Comparison of ENCODE assay signal across 8 cellular contexts in the genomic region with DNA sequence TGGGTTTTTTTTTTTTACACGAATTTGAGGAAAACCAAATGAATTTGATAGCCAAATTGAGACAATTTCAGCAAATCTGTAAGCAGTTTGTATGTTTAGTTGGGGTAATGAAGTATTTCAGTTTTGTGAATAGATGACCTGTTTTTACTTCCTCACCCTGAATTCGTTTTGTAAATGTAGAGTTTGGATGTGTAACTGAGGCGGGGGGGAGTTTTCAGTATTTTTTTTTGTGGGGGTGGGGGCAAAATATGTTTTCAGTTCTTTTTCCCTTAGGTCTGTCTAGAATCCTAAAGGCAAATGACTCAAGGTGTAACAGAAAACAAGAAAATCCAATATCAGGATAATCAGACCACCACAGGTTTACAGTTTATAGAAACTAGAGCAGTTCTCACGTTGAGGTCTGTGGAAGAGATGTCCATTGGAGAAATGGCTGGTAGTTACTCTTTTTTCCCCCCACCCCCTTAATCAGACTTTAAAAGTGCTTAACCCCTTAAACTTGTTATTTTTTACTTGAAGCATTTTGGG. TPM values are rescaled to one million over a fixed set of nuclear protein-coding genes. Genes with fewer than 3 reads are reported as not detected.
A peak's percentile ranks its signal among the peaks of the same experiment; 100 is the strongest.
DNase-seq lines count a peak whose midpoint lies in the region; ATAC-seq and TF ChIP-seq lines count a peak whose summit lies in the region.

No MANE protein-coding gene starts in this region.

- no peaks in the 10 kb centered on the region for H3K9me2 ChIP-seq in DOHH2 (replicated peaks; ENCODE audit: control insufficient read depth, low read length)

- peaks cover 30 to 56% (median 39%) of the 10 kb centered on the region in 3 donors for H3K4me1 Mint-ChIP-seq in T-cell

- H3K36me3 ChIP-seq in DOHH2 (ENCODE audit: control insufficient read depth, low read length) (peaks cover 77% of the 10 kb centered on the region), NT2/D1 (ENCODE audit: insufficient read depth, insufficient read length, low read length) (peaks cover 64% of the 10 kb centered on the region), parathyroid adenoma (ENCODE audit: control insufficient read depth, insufficient read depth, low read length) (peaks cover 42% of the 10 kb centered on the region)

- H3K4me1 ChIP-seq in DOHH2 (ENCODE audit: control insufficient read depth, low read length) (peaks cover 60% of the 10 kb centered on the region), NT2/D1 (ENCODE audit: insufficient read depth, insufficient read length) (no peaks in the 10 kb centered on the region), parathyroid adenoma (peaks cover 11% of the 10 kb centered on the region)

- H3K27me3 Mint-ChIP-seq in T-cell, result no peaks in the 10 kb centered on the region

- H3K27me3 ChIP-seq in DOHH2 (ENCODE audit: control insufficient read depth, low read length) (no peaks in the 10 kb centered on the region), NT2/D1 (ENCODE audit: insufficient read depth, insufficient read length) (no peaks in the 10 kb centered on the region), parathyroid adenoma (ENCODE audit: control insufficient read depth, insufficient read depth, low read length) (no peaks in the 10 kb centered on the region)

- H3K36me3 Mint-ChIP-seq in T-cell, result peaks cover 26% of the 10 kb centered on the region

- H3K4me3 ChIP-seq in DOHH2 (ENCODE audit: low read length) (peak overlapping the region; percentile 85), NT2/D1 (ENCODE audit: insufficient read length, low read depth) (peak overlapping the region; percentile 95), epithelial cell of esophagus (ENCODE audit: low read length) (peak overlapping the region; percentile 98), parathyroid adenoma (ENCODE audit: low read depth, low read length) (peak overlapping the region; percentile 100)

- no peak overlapping the region for H2AFZ ChIP-seq in parathyroid adenoma

- H3K9ac ChIP-seq in NT2/D1 (ENCODE audit: insufficient read length, low read depth) (peak overlapping the region; percentile 95), parathyroid adenoma (peak overlapping the region; percentile 99)

- peaks cover 48% of the 10 kb centered on the region for H4K20me1 ChIP-seq in DOHH2 (ENCODE audit: control insufficient read depth, insufficient read depth, low read depth, low read length)

- TF ChIP-seq CTCF in DOHH2 (IDR thresholded peaks at IDR 0.05; ENCODE audit: low read depth, low read length, poor library complexity, severe bottlenecking) (no peak), epithelial cell of esophagus (IDR thresholded peaks at IDR 0.05; ENCODE audit: insufficient read depth, low read depth, low read length, missing control alignments) (no peak), parathyroid adenoma (IDR thresholded peaks at IDR 0.05) (no peak)

- CTCF ChIA-PET in T-cell (lab: Charles Lee), result interaction anchor here (1.0 to 5.3 kb wide), 5 partner anchors 8 to 85 kb away, joined by 3 to 29 read pairs (median 13); no protein-coding TSS in a partner anchor

- H3K4me3 Mint-ChIP-seq in T-cell, result no peak overlapping the region

- H3K9me3 Mint-ChIP-seq in T-cell, result no peaks in the 10 kb centered on the region

- ATAC-seq in HG03095 (IDR thresholded peaks at IDR 0.05; ENCODE audit: unreplicated experiment) (no peak), T-cell (replicated peaks in 1 of 4) (no peak), GM19351 (IDR thresholded peaks at IDR 0.05; ENCODE audit: unreplicated experiment) (no peak)

- H3K9me3 ChIP-seq in DOHH2 (ENCODE audit: control insufficient read depth, insufficient read depth, low read length) (no peaks in the 10 kb centered on the region), NT2/D1 (ENCODE audit: insufficient read depth, low read length) (no peaks in the 10 kb centered on the region), parathyroid adenoma (ENCODE audit: control insufficient read depth, low read length) (no peaks in the 10 kb centered on the region)

- H3K27ac ChIP-seq in DOHH2 (ENCODE audit: low read depth, low read length) (peak overlapping the region; percentile 99), parathyroid adenoma (peak overlapping the region; percentile 100)

- no peak overlapping the region for H3K27ac Mint-ChIP-seq in T-cell

- DNase-seq in NT2/D1 (ENCODE audit: low read depth, low spot score) (no peak), epithelial cell of esophagus (ENCODE audit: low read depth) (no peak), DMS79 treated with DMSO at 0.1 percent for 48 hours (lab: John Stamatoyannopoulos, UW) (no peak), T-cell (no peak)

- peak overlapping the region; percentile 92 for H3K4me2 ChIP-seq in DOHH2 (ENCODE audit: low read length)
- peak overlapping the region; percentile 95 for H3K4me2 ChIP-seq in parathyroid adenoma (ENCODE audit: low read length)

- POLR2A ChIA-PET in T-cell (lab: Charles Lee), result interaction anchor here (0.6 to 7.8 kb wide), 14 partner anchors 14 to 580 kb away, joined by 3 to 306 read pairs (median 23); a partner anchor contains a TSS

- H3F3A ChIP-seq in DOHH2 (ENCODE audit: control insufficient read depth, insufficient read depth), result peaks cover 81% of the 10 kb centered on the region

- H3K79me2 ChIP-seq in DOHH2 (ENCODE audit: control insufficient read depth, low read length) (peaks cover 93% of the 10 kb centered on the region), parathyroid adenoma (peaks cover 70% of the 10 kb centered on the region)

RNA-seq across cellular contexts. Expression of a gene that starts 2.2 kb away (rescaled TPM):
- total RNA-seq in T-cell, result over 10,000 TPM; 21,382 to 33,585 (median 22,045) TPM

RNA-seq across cellular contexts. Expression of a gene that starts 23.8 kb away (rescaled TPM):
- total RNA-seq in T-cell, result 10 to 100 TPM; 66.4 to 96.8 (median 76.8) TPM

RNA-seq across cellular contexts. Expression of a gene that starts 57.1 kb away (rescaled TPM):
- total RNA-seq in T-cell, result 100 to 1,000 TPM; 200 to 364 (median 284) TPM
